ENCODE assay signal across 10 cellular contexts in genomic region chr3:12822725-12823373, GRCh38. TPM values are rescaled to one million over a fixed set of nuclear protein-coding genes. Genes with fewer than 3 reads are reported as not detected.
DNase-seq lines count a peak whose midpoint lies in the region; ATAC-seq and TF ChIP-seq lines count a peak whose summit lies in the region.
"Had no signal": no experiment of that assay in that cellular context is flagged by ENCODE, and none has a peak within 500 bp of the region (broad histone marks: within the 10 kb centered on the region; RNA-seq: fewer than 3 reads in every experiment).

No MANE protein-coding gene starts in this region.

- DNase-seq in AG09319 (ENCODE audit: extremely low read depth, low read depth) (no peak), HL-60 (ENCODE audit: low read depth in 1 of 2, low spot score in 1 of 2) (no peak), kidney tubule cell (ENCODE audit: low spot score) (peak; percentile 36), 8988T (no peak), stomach (no peak)
- DNase-seq in activated T-cell treated with anti-CD3 and anti-CD28 coated beads, Interleukin-2, amount 50 U/mL, for 1 hour = no peak
- DNase-seq: activated naive CD4-positive, alpha-beta T cell had no signal

- H3K4me3 ChIP-seq in HL-60 (replicated peaks; ENCODE audit: insufficient read depth, low read length) (no peak overlapping the region), stomach (no peak overlapping the region)
- H3K4me3 ChIP-seq: suprapubic skin had no signal

- no peaks in the 10 kb centered on the region for H3K9me3 ChIP-seq in stomach
- H3K9me3 ChIP-seq: suprapubic skin had no signal

- TF ChIP-seq POLR2A in stomach (IDR thresholded peaks at IDR 0.05) = no peak

- peaks cover 3 to 70% (median 33%) of the 10 kb centered on the region in 4 donors for H3K36me3 ChIP-seq in stomach

- 27 to 49% (median 33%) methylated on average over 7 to 8 of the region's 8 CpGs for whole genome bisulfite sequencing in stomach, 5 donors

- H3K27ac ChIP-seq in HL-60 (replicated peaks) (no peak overlapping the region), VCaP (no peak overlapping the region), stomach (no peak overlapping the region)
- H3K27ac ChIP-seq: suprapubic skin had no signal

- no peak for ATAC-seq in GM21576 (IDR thresholded peaks at IDR 0.05; ENCODE audit: unreplicated experiment)

- TF ChIP-seq EP300 in stomach (IDR thresholded peaks at IDR 0.05) = no peak

- intact Hi-C loops in stomach (cut with DNase I; ENCODE audit: low total_unique reads) = no loop called here

- peak; percentile 18 for TF ChIP-seq CTCF in AG09319 (IDR thresholded peaks at IDR 0.05; ENCODE audit: low read depth, low read length)
- TF ChIP-seq CTCF in HL-60 (IDR thresholded peaks at IDR 0.05; ENCODE audit: insufficient read depth, low read length) = peak; percentile 15
- peak; percentile 78 for TF ChIP-seq CTCF in VCaP (conservative IDR thresholded peaks at IDR 0.05)
- TF ChIP-seq CTCF in stomach (IDR thresholded peaks at IDR 0.05) = peak in 2 of 7 experiments; percentile 14

- no peaks in the 10 kb centered on the region for H3K4me1 ChIP-seq in stomach
- H3K4me1 ChIP-seq: suprapubic skin had no signal

- no peaks in the 10 kb centered on the region for H3K27me3 ChIP-seq in HL-60 (ENCODE audit: insufficient read depth, poor library complexity, severe bottlenecking)
- no peaks in the 10 kb centered on the region for H3K27me3 ChIP-seq in stomach
- H3K27me3 ChIP-seq: suprapubic skin had no signal

RNA-seq across cellular contexts. Expression of gene RPL32, which starts 18.5 kb away (rescaled TPM):
- total RNA-seq in stomach = 1,000 to 10,000 TPM in 3 of 5 donors, 100 to 1,000 TPM in 1, 10 to 100 TPM in 1; 71.5 to 2,292 (median 1,389) TPM
- polyA plus RNA-seq in stomach = 1,000 to 10,000 TPM; 2,312 to 3,985 (median 3,806) TPM

RNA-seq across cellular contexts. Expression of gene CAND2, which starts 26.4 kb away (rescaled TPM):
- 1 to 10 TPM in 4 of 5 donors, under 1 TPM in 1; under 0.01 to 5.3 (median 4.0) TPM for total RNA-seq in stomach
- polyA plus RNA-seq in stomach = 1 to 10 TPM; 1.1 to 2.0 (median 1.2) TPM
